In the genomic region with DNA sequence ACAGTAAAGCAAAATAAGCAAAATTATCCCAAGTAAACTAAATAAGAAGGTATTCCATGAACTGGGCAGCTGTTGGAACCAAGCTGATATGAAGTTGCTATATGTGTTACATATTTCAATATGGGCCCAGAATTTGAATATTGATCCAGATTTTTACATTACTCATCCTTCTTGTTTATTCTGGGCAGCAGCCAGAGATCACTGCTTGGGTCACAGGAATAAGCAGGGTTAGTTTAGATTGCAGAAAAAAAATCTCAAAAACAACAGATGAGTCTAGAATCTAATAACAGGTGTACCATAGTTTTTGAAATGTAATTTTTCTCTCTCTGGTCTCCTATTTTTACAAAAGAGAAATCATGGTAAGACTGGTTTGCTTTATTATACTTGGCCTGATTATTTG, we compare ENCODE assay signal across 30 cellular contexts.
"Had no signal": no experiment of that assay in that cellular context is flagged by ENCODE, and none has a peak within 500 bp of the region (broad histone marks: within the 10 kb centered on the region; RNA-seq: fewer than 3 reads in every experiment).

No MANE protein-coding gene starts in this region.

- H3K4me1 ChIP-seq: colonic mucosa, esophagus muscularis mucosa, heart right ventricle, psoas muscle, tibial nerve, upper lobe of left lung had no signal

- H3K4me3 Mint-ChIP-seq: memory B cell; naive thymus-derived CD8-positive, alpha-beta T cell; nephron progenitor cell; stimulated activated naive B cell treated with anti-CD40 and anti-IgM and Interleukin-4, amounts not matched to agents 10 μg/mL and 1 μg/mL and 100 μg/mL, for 72 hours; stimulated activated naive CD8-positive, alpha-beta T cell treated with anti-CD3 and anti-CD28 coated beads, Interleukin-15, Interleukin-2, amounts not matched to agents 100 ng/mL and 50 ng/mL, for 24 hours had no signal

- H3K27me3 ChIP-seq: colonic mucosa, esophagus muscularis mucosa, heart right ventricle, tibial nerve, upper lobe of left lung had no signal

- DNase-seq: colonic mucosa; dermis blood vessel endothelial cell; effector memory CD4-positive, alpha-beta T cell; foreskin melanocyte; glutamatergic neuron; heart right ventricle; hippocampal formation; islet precursor cell; kidney glomerular epithelial cell; left colon; left ventricle myocardium superior; naive thymus-derived CD8-positive, alpha-beta T cell; nephron progenitor cell; nucleus accumbens; posterior cingulate gyrus; psoas muscle; right cardiac atrium; stimulated activated CD4-positive, alpha-beta T cell treated with anti-CD3 and anti-CD28 coated beads, Interleukin-15, amount 100 ng/mL, for 24 hours; stimulated activated CD4-positive, alpha-beta T cell treated with anti-CD3 and anti-CD28 coated beads, Interleukin-2, amount 100 ng/mL, for 48 hours; stimulated activated naive B cell treated with anti-CD40 and anti-IgM and Interleukin-4, amounts not matched to agents 10 μg/mL and 1 μg/mL and 100 μg/mL, for 72 hours; upper lobe of left lung had no signal

- H3K27ac Mint-ChIP-seq: memory B cell; naive thymus-derived CD8-positive, alpha-beta T cell; nephron progenitor cell; stimulated activated naive B cell treated with anti-CD40 and anti-IgM and Interleukin-4, amounts not matched to agents 10 μg/mL and 1 μg/mL and 100 μg/mL, for 72 hours; stimulated activated naive CD8-positive, alpha-beta T cell treated with anti-CD3 and anti-CD28 coated beads, Interleukin-15, Interleukin-2, amounts not matched to agents 100 ng/mL and 50 ng/mL, for 24 hours had no signal

- FAIRE-seq: endothelial cell of umbilical vein, urothelium cell line had no signal

- H3K4me1 Mint-ChIP-seq: memory B cell; naive thymus-derived CD8-positive, alpha-beta T cell; nephron progenitor cell; stimulated activated naive B cell treated with anti-CD40 and anti-IgM and Interleukin-4, amounts not matched to agents 10 μg/mL and 1 μg/mL and 100 μg/mL, for 72 hours had no signal

- H3K4me3 ChIP-seq: colonic mucosa, esophagus muscularis mucosa, heart right ventricle, lung, psoas muscle, skin epidermis, thoracic aorta, tibial nerve, upper lobe of left lung had no signal

- H3K27ac ChIP-seq: colonic mucosa, esophagus muscularis mucosa, heart right ventricle, psoas muscle, skin epidermis, thoracic aorta, tibial nerve, upper lobe of left lung had no signal

- ATAC-seq: heart right ventricle; left colon; left ventricle myocardium superior; naive thymus-derived CD8-positive, alpha-beta T cell; psoas muscle; right cardiac atrium; stimulated activated naive B cell treated with anti-CD40 and anti-IgM and Interleukin-4, amounts not matched to agents 10 μg/mL and 1 μg/mL and 100 μg/mL, for 72 hours had no signal

- H3K27me3 Mint-ChIP-seq: memory B cell had no signal

- H3K9me3 ChIP-seq: colonic mucosa, esophagus muscularis mucosa, psoas muscle, thoracic aorta had no signal

- H3K36me3 ChIP-seq: colonic mucosa, esophagus muscularis mucosa, heart right ventricle, thoracic aorta, tibial nerve, upper lobe of left lung had no signal
